ENCODE assay signal across 8 cellular contexts in the genomic region with DNA sequence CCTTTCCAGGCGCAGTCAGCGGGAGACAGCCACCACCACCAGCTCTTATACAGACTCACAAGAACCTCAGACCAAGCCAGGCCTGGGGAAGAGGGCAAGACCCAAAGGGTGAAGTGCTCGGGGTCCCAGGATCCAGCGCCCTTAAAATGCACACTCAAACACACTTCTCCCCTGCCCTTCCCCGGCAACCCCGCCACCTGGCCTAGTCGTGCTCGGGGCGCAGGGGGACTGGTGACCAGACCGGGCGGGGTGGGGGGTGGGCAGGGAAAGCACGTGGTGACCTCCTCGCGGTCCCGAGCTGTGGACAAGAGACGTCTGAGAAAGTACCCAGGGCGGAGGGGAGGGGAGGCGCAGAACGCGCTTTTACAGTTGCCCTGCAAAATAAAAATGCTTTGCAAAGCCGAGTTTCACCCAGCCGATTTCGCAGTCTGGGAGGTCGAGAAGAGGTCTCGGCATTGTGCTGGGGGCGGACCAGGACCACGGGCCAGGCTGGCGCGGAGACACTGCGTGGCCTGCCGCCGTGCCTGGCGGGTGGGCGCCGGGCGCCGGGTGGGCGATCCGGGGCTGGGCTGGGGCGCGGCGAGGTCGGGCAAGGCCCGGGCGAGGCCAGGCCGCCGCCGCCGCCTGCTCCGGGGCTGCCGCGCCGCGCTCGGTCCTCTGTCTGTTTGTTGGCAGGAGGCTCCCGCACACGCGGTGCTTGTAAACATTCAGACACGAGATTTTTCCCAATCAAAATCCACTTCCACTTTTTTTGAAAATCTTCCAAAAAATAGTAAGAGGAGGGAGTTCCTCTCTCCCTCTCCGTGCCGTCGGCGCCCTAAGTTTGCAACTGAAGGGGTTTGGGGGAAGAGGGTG. TPM values are rescaled to one million over a fixed set of nuclear protein-coding genes. Genes with fewer than 3 reads are reported as not detected.
DNase-seq lines count a peak whose midpoint lies in the region; ATAC-seq and TF ChIP-seq lines count a peak whose summit lies in the region.

No MANE protein-coding gene starts in this region.

- H3K4me1 Mint-ChIP-seq in dendritic cell treated with granulocyte-macrophage colony-stimulating factor and Interleukin-4, amounts not matched to agents 40 ng/mL and 50 ng/mL, for 4 days (ENCODE audit: low read depth) = peaks cover 44% of the 10 kb centered on the region

- peak overlapping the region; percentile 94 for H3K4me3 Mint-ChIP-seq in dendritic cell treated with granulocyte-macrophage colony-stimulating factor and Interleukin-4, amounts not matched to agents 40 ng/mL and 50 ng/mL, for 4 days

- H3K36me3 Mint-ChIP-seq in dendritic cell treated with granulocyte-macrophage colony-stimulating factor and Interleukin-4, amounts not matched to agents 40 ng/mL and 50 ng/mL, for 4 days (ENCODE audit: low read depth) = peaks cover 56% of the 10 kb centered on the region

- intact Hi-C loops in Right ventricle myocardium inferior (cut with DNase I) = loop anchor here (5.0 to 10.0 kb wide), 5 partner anchors 234 to 1247 kb away; no protein-coding TSS in a partner anchor
- intact Hi-C loops in dendritic cell treated with granulocyte-macrophage colony-stimulating factor and Interleukin-4, amounts not matched to agents 40 ng/mL and 50 ng/mL, for 4 days (cut with micrococcal nuclease) = loop anchor here (2.0 to 10.0 kb wide), 4 partner anchors 117 to 1787 kb away; no protein-coding TSS in a partner anchor
- intact Hi-C loops in mucosa of descending colon (cut with DNase I, micrococcal nuclease) = loop anchor here (5.0 to 10.0 kb wide), 4 partner anchors 337 to 1527 kb away; no protein-coding TSS in a partner anchor

- no peaks in the 10 kb centered on the region for H3K9me3 Mint-ChIP-seq in dendritic cell treated with granulocyte-macrophage colony-stimulating factor and Interleukin-4, amounts not matched to agents 40 ng/mL and 50 ng/mL, for 4 days

- peak overlapping the region; percentile 83 for H3K27ac Mint-ChIP-seq in dendritic cell treated with granulocyte-macrophage colony-stimulating factor and Interleukin-4, amounts not matched to agents 40 ng/mL and 50 ng/mL, for 4 days

- ATAC-seq in Right ventricle myocardium inferior = no peak
- ATAC-seq in mucosa of descending colon = no peak
- no peak for ATAC-seq in HG02571 (IDR thresholded peaks at IDR 0.05; ENCODE audit: unreplicated experiment)
- no peak for ATAC-seq in GM19395 (IDR thresholded peaks at IDR 0.05; ENCODE audit: unreplicated experiment)

- no peak for TF ChIP-seq CTCF in cardiac muscle cell (IDR thresholded peaks at IDR 0.05; ENCODE audit: low read depth, low read length)
- TF ChIP-seq CTCF in mucosa of descending colon (IDR thresholded peaks at IDR 0.05) = no peak

- peak; percentile 54 to 70 for DNase-seq in cardiac muscle cell (ENCODE audit: low read depth in 1 of 2, low spot score in 1 of 2)
- no peak for DNase-seq in Right ventricle myocardium inferior (ENCODE audit: missing footprints)
- DNase-seq in OCI-M1 (lab: John Stamatoyannopoulos, UW) = peak; percentile 50
- DNase-seq in mucosa of descending colon = peak; percentile 60 to 76 (median 67)
- no peak for DNase-seq in HuH-7 (ENCODE audit: low spot score)

- H3K4me1 ChIP-seq in cardiac muscle cell (ENCODE audit: low read depth) (peaks cover 8% of the 10 kb centered on the region), mucosa of descending colon (ENCODE audit: low read depth) (peaks cover 31% of the 10 kb centered on the region)

- H3K4me3 ChIP-seq in cardiac muscle cell (peak overlapping the region; percentile 87), mucosa of descending colon (peak overlapping the region; percentile 0)

- H3K9me3 ChIP-seq in cardiac muscle cell (ENCODE audit: low read depth) = no peaks in the 10 kb centered on the region
- no peaks in the 10 kb centered on the region for H3K9me3 ChIP-seq in mucosa of descending colon

- no peaks in the 10 kb centered on the region for H3K36me3 ChIP-seq in cardiac muscle cell
- H3K36me3 ChIP-seq in mucosa of descending colon (ENCODE audit: low read depth) = no peaks in the 10 kb centered on the region

- peak overlapping the region; percentile 38 for H3K27ac ChIP-seq in cardiac muscle cell

- no peaks in the 10 kb centered on the region for H3K27me3 Mint-ChIP-seq in dendritic cell treated with granulocyte-macrophage colony-stimulating factor and Interleukin-4, amounts not matched to agents 40 ng/mL and 50 ng/mL, for 4 days

- H3K27me3 ChIP-seq in cardiac muscle cell = peaks cover 18% of the 10 kb centered on the region

RNA-seq across cellular contexts. Expression of a gene that starts 2.0 kb away (rescaled TPM):
- 15.7 and 17.1 TPM in 2 replicates for total RNA-seq in cardiac muscle cell
- 19.8 and 20.7 TPM in 2 replicates for polyA plus RNA-seq in cardiac muscle cell
- total RNA-seq in Right ventricle myocardium inferior = 37.5 TPM
- total RNA-seq in mucosa of descending colon = 10 to 100 TPM; 22.8 to 59.6 (median 40.7) TPM

Comparison
In these comparisons a context has a peak if more than half of its experiments do, and no peak if none do; other contexts are left out.
1. DNase-seq: peak in cardiac muscle cell (2 of 2), OCI-M1 (single experiment) and mucosa of descending colon (3 of 3); none in Right ventricle myocardium inferior (single experiment) and HuH-7 (single experiment).